Comparison of ENCODE assay signal across 8 cellular contexts in genomic region chr12:43444940-43445564, GRCh38.
DNase-seq lines count a peak whose midpoint lies in the region; ATAC-seq, FAIRE-seq and TF ChIP-seq lines count a peak whose summit lies in the region.

No MANE protein-coding gene starts in this region.

- H3K9me3 Mint-ChIP-seq in activated T-cell treated with anti-CD3 and anti-CD28 coated beads, Interleukin-2, amount 50 U/mL, for 72 hours, result no peaks in the 10 kb centered on the region

- no peak overlapping the region for H3K27ac Mint-ChIP-seq in activated T-cell treated with anti-CD3 and anti-CD28 coated beads, Interleukin-2, amount 50 U/mL, for 72 hours

- H3K4me3 ChIP-seq in skeletal muscle cell (ENCODE audit: low read depth, low read length), result no peak overlapping the region

- peaks cover 10% of the 10 kb centered on the region for H3K27me3 Mint-ChIP-seq in activated T-cell treated with anti-CD3 and anti-CD28 coated beads, Interleukin-2, amount 50 U/mL, for 72 hours (ENCODE audit: low read depth)

- H3K4me1 Mint-ChIP-seq in activated T-cell treated with anti-CD3 and anti-CD28 coated beads, Interleukin-2, amount 50 U/mL, for 72 hours (ENCODE audit: low read depth), result no peaks in the 10 kb centered on the region

- DNase-seq in AG09319 (ENCODE audit: extremely low read depth, low read depth), result peak; percentile 24
- DNase-seq in GM12892 (ENCODE audit: insufficient read length), result no peak
- peak; percentile 3 for DNase-seq in NOMO-1 treated with dmso at 0.1 percent for 144 hours (lab: John Stamatoyannopoulos, UW; ENCODE audit: unreplicated experiment)
- peak; percentile 47 to 61 for DNase-seq in activated T-cell treated with anti-CD3 and anti-CD28 coated beads, Interleukin-2, amount 50 U/mL, for 72 hours
- peak; percentile 66 for DNase-seq in glomerular endothelial cell (ENCODE audit: extremely low read depth, low read depth, low spot score)
- peak; percentile 15 for DNase-seq in skeletal muscle cell (ENCODE audit: low read depth)
- DNase-seq in NCI-H345 (lab: John Stamatoyannopoulos, UW), result no peak

- peak; percentile 66 for ATAC-seq in HG03280 (IDR thresholded peaks at IDR 0.05; ENCODE audit: unreplicated experiment)
- ATAC-seq in activated T-cell treated with anti-CD3 and anti-CD28 coated beads, Interleukin-2, amount 50 U/mL, for 72 hours (replicated peaks in 1 of 2), result no peak

- peak; percentile 36 for FAIRE-seq in GM12892 (lab: Jason Lieb, UNC)

- peak; percentile 83 for TF ChIP-seq CTCF in AG09319 (IDR thresholded peaks at IDR 0.05; ENCODE audit: low read depth, low read length)

- no peak overlapping the region for H3K4me3 Mint-ChIP-seq in activated T-cell treated with anti-CD3 and anti-CD28 coated beads, Interleukin-2, amount 50 U/mL, for 72 hours

- TF ChIP-seq POLR2A in GM12892 (IDR thresholded peaks at IDR 0.05; ENCODE audit: low read depth, low read length), result no peak

- no peaks in the 10 kb centered on the region for H3K36me3 Mint-ChIP-seq in activated T-cell treated with anti-CD3 and anti-CD28 coated beads, Interleukin-2, amount 50 U/mL, for 72 hours (ENCODE audit: insufficient read depth in 2 of 2)

Comparison
In these comparisons a context has a peak if more than half of its experiments do, and no peak if none do; other contexts are left out.
1. DNase-seq: peak in AG09319 (single experiment), NOMO-1 treated with dmso at 0.1 percent for 144 hours (single experiment), activated T-cell treated with anti-CD3 and anti-CD28 coated beads, Interleukin-2, amount 50 U/mL, for 72 hours (2 of 2), glomerular endothelial cell (single experiment) and skeletal muscle cell (single experiment); none in GM12892 (single experiment) and NCI-H345 (single experiment).